36 cellular contexts compared by ENCODE assay signal in genomic region chr16:83335076-83335475, GRCh38.
"Had no signal": no experiment of that assay in that cellular context is flagged by ENCODE, and none has a peak within 500 bp of the region (broad histone marks: within the 10 kb centered on the region; RNA-seq: fewer than 3 reads in every experiment).

No MANE protein-coding gene starts in this region.

- H3K4me1 ChIP-seq: body of pancreas had no signal

- FAIRE-seq: bronchial epithelial cell, colon had no signal

- H3K4me3 Mint-ChIP-seq: activated B cell treated with CpG ODN at 0.5 μM for 24 hours; activated CD4-positive, alpha-beta memory T cell treated with anti-CD3 and anti-CD28 coated beads for 36 hours; activated CD8-positive, alpha-beta memory T cell treated with anti-CD3 and anti-CD28 coated beads, Interleukin-2, amount 10 ng/mL, durations not matched to agents 7 days and 5 days; activated CD8-positive, alpha-beta T cell treated with anti-CD3 and anti-CD28 coated beads, Interleukin-2, amount 10 ng/mL, durations not matched to agents 7 days and 5 days; activated naive CD4-positive, alpha-beta T cell treated with anti-CD3 and anti-CD28 coated beads for 36 hours; activated naive CD4-positive, alpha-beta T cell treated with anti-CD3 and anti-CD28 coated beads, Interleukin-2, amount 50 U/mL, for 24 hours; activated naive CD8-positive, alpha-beta T cell treated with anti-CD3 and anti-CD28 coated beads for 36 hours; activated naive CD8-positive, alpha-beta T cell treated with anti-CD3 and anti-CD28 coated beads, Interleukin-2, amount 50 U/mL, for 24 hours; activated T-helper 1 cell treated with anti-CD3 and anti-CD28 coated beads, Interleukin-12 subunit alpha, Interleukin-12 subunit beta, Interleukin-2, Interleukin-4 antibody, amounts not matched to agents 30 ng/mL and 10 ng/mL and 1 ng/mL, durations not matched to agents 14 hours and 24 hours and 36 hours; central memory CD8-positive, alpha-beta T cell; effector memory CD8-positive, alpha-beta T cell; T-helper 17 cell; T-helper 2 cell treated with Interferon-gamma antibody and Interleukin-4, amounts not matched to agents 5 μg/mL and 100 μg/mL, for 36 hours had no signal

- H3K9me3 ChIP-seq: body of pancreas, esophagus muscularis mucosa, gastrocnemius medialis, heart left ventricle had no signal

- H3K9me3 Mint-ChIP-seq: activated B cell treated with CpG ODN at 0.5 μM for 24 hours; activated naive CD4-positive, alpha-beta T cell treated with anti-CD3 and anti-CD28 coated beads for 36 hours; activated naive CD4-positive, alpha-beta T cell treated with anti-CD3 and anti-CD28 coated beads, Interleukin-2, amount 50 U/mL, for 24 hours; activated naive CD8-positive, alpha-beta T cell treated with anti-CD3 and anti-CD28 coated beads for 36 hours; activated naive CD8-positive, alpha-beta T cell treated with anti-CD3 and anti-CD28 coated beads, Interleukin-2, amount 50 U/mL, for 24 hours; activated T-helper 1 cell treated with anti-CD3 and anti-CD28 coated beads, Interleukin-12 subunit alpha, Interleukin-12 subunit beta, Interleukin-2, Interleukin-4 antibody, amounts not matched to agents 30 ng/mL and 10 ng/mL and 1 ng/mL, durations not matched to agents 14 hours and 24 hours and 36 hours; activated T-helper 2 cell treated with anti-CD3 and anti-CD28 coated beads, Interferon-gamma antibody, Interleukin-2, Interleukin-4, amounts not matched to agents 10 μg/mL and 5 μg/mL and 100 μg/mL, durations not matched to agents 14 hours and 24 hours and 36 hours; central memory CD8-positive, alpha-beta T cell; effector memory CD8-positive, alpha-beta T cell; T-helper 2 cell treated with Interferon-gamma antibody and Interleukin-4, amounts not matched to agents 5 μg/mL and 100 μg/mL, for 36 hours had no signal

- H3K4me1 Mint-ChIP-seq: activated B cell treated with CpG ODN at 0.5 μM for 24 hours; activated CD8-positive, alpha-beta memory T cell treated with anti-CD3 and anti-CD28 coated beads, Interleukin-2, amount 10 ng/mL, durations not matched to agents 7 days and 5 days; activated naive CD4-positive, alpha-beta T cell treated with anti-CD3 and anti-CD28 coated beads, Interleukin-2, amount 50 U/mL, for 24 hours; activated naive CD8-positive, alpha-beta T cell treated with anti-CD3 and anti-CD28 coated beads for 36 hours; activated naive CD8-positive, alpha-beta T cell treated with anti-CD3 and anti-CD28 coated beads, Interleukin-2, amount 50 U/mL, for 24 hours; central memory CD8-positive, alpha-beta T cell; T-helper 17 cell had no signal

- ATAC-seq: activated CD4-positive, CD25-positive, alpha-beta regulatory T cell treated with anti-CD3 and anti-CD28 coated beads, Interleukin-2, amount 50 U/mL, for 24 hours; activated CD8-positive, alpha-beta memory T cell treated with anti-CD3 and anti-CD28 coated beads, Interleukin-2, amount 10 ng/mL, durations not matched to agents 7 days and 5 days; activated CD8-positive, alpha-beta T cell treated with anti-CD3 and anti-CD28 coated beads, Interleukin-2, amount 10 ng/mL, durations not matched to agents 7 days and 5 days; activated naive CD8-positive, alpha-beta T cell treated with anti-CD3 and anti-CD28 coated beads, Interleukin-2, amount 50 U/mL, for 24 hours; body of pancreas; effector memory CD8-positive, alpha-beta T cell; foreskin keratinocyte; gastrocnemius medialis; heart left ventricle; T-helper 17 cell had no signal

- H3K36me3 Mint-ChIP-seq: activated CD4-positive, alpha-beta memory T cell treated with anti-CD3 and anti-CD28 coated beads for 36 hours; activated CD8-positive, alpha-beta memory T cell treated with anti-CD3 and anti-CD28 coated beads, Interleukin-2, amount 10 ng/mL, durations not matched to agents 7 days and 5 days; activated naive CD4-positive, alpha-beta T cell treated with anti-CD3 and anti-CD28 coated beads, Interleukin-2, amount 50 U/mL, for 24 hours; activated naive CD8-positive, alpha-beta T cell treated with anti-CD3 and anti-CD28 coated beads for 36 hours had no signal

- H3K27ac Mint-ChIP-seq: activated B cell treated with CpG ODN at 0.5 μM for 24 hours; activated CD4-positive, alpha-beta memory T cell treated with anti-CD3 and anti-CD28 coated beads for 36 hours; activated CD8-positive, alpha-beta memory T cell treated with anti-CD3 and anti-CD28 coated beads, Interleukin-2, amount 10 ng/mL, durations not matched to agents 7 days and 5 days; activated CD8-positive, alpha-beta T cell treated with anti-CD3 and anti-CD28 coated beads, Interleukin-2, amount 10 ng/mL, durations not matched to agents 7 days and 5 days; activated naive CD4-positive, alpha-beta T cell treated with anti-CD3 and anti-CD28 coated beads for 36 hours; activated naive CD4-positive, alpha-beta T cell treated with anti-CD3 and anti-CD28 coated beads, Interleukin-2, amount 50 U/mL, for 24 hours; activated naive CD8-positive, alpha-beta T cell treated with anti-CD3 and anti-CD28 coated beads for 36 hours; activated naive CD8-positive, alpha-beta T cell treated with anti-CD3 and anti-CD28 coated beads, Interleukin-2, amount 50 U/mL, for 24 hours; activated T-helper 1 cell treated with anti-CD3 and anti-CD28 coated beads, Interleukin-12 subunit alpha, Interleukin-12 subunit beta, Interleukin-2, Interleukin-4 antibody, amounts not matched to agents 30 ng/mL and 10 ng/mL and 1 ng/mL, durations not matched to agents 14 hours and 24 hours and 36 hours; activated T-helper 2 cell treated with anti-CD3 and anti-CD28 coated beads, Interferon-gamma antibody, Interleukin-2, Interleukin-4, amounts not matched to agents 10 μg/mL and 5 μg/mL and 100 μg/mL, durations not matched to agents 14 hours and 24 hours and 36 hours; effector memory CD8-positive, alpha-beta T cell; T-helper 17 cell; T-helper 2 cell treated with Interferon-gamma antibody and Interleukin-4, amounts not matched to agents 5 μg/mL and 100 μg/mL, for 36 hours had no signal

- H3K27me3 ChIP-seq: body of pancreas, esophagus muscularis mucosa, foreskin keratinocyte, gastrocnemius medialis, heart left ventricle had no signal

- H3K4me3 ChIP-seq: body of pancreas, esophagus muscularis mucosa, gastrocnemius medialis, heart left ventricle had no signal

- H3K27ac ChIP-seq: body of pancreas, esophagus muscularis mucosa, foreskin keratinocyte, gastrocnemius medialis, heart left ventricle, WERI-Rb-1 had no signal

- H3K36me3 ChIP-seq: esophagus muscularis mucosa, gastrocnemius medialis, heart left ventricle, WERI-Rb-1 had no signal

- H3K27me3 Mint-ChIP-seq: activated B cell treated with CpG ODN at 0.5 μM for 24 hours; activated CD8-positive, alpha-beta memory T cell treated with anti-CD3 and anti-CD28 coated beads, Interleukin-2, amount 10 ng/mL, durations not matched to agents 7 days and 5 days; activated naive CD8-positive, alpha-beta T cell treated with anti-CD3 and anti-CD28 coated beads for 36 hours had no signal

- DNase-seq: activated B cell treated with CpG ODN at 0.5 μM for 24 hours; activated CD4-positive, alpha-beta memory T cell treated with anti-CD3 and anti-CD28 coated beads for 36 hours; activated CD4-positive, alpha-beta T cell treated with anti-CD3 and anti-CD28 coated beads for 48 hours; activated CD4-positive, alpha-beta T cell treated with anti-CD3 and anti-CD28 coated beads, Interleukin-2, amount 50 U/mL, for 1 hour; activated CD8-positive, alpha-beta memory T cell treated with anti-CD3 and anti-CD28 coated beads, Interleukin-2, amount 10 ng/mL, durations not matched to agents 7 days and 5 days; activated CD8-positive, alpha-beta memory T cell treated with anti-CD3 and anti-CD28 coated beads, Interleukin-2, amount 50 U/mL, for 4 hours; activated CD8-positive, alpha-beta T cell treated with anti-CD3 and anti-CD28 coated beads, Interleukin-2, amount 10 ng/mL, durations not matched to agents 7 days and 5 days; activated effector memory CD4-positive, alpha-beta T cell treated with anti-CD3 and anti-CD28 coated beads, Interleukin-2, amount 50 U/mL, for 16 hours; activated naive CD4-positive, alpha-beta T cell treated with anti-CD3 and anti-CD28 coated beads for 36 hours; activated naive CD8-positive, alpha-beta T cell treated with anti-CD3 and anti-CD28 coated beads for 36 hours; activated naive CD8-positive, alpha-beta T cell treated with anti-CD3 and anti-CD28 coated beads, Interleukin-2, amount 50 U/mL, for 24 hours; activated T-cell treated with anti-CD3 and anti-CD28 coated beads, Interleukin-2, amount 50 U/mL, for 1 hour; activated T-cell treated with anti-CD3 and anti-CD28 coated beads, Interleukin-2, amount 50 U/mL, for 48 hours; body of pancreas; cortex of kidney; dermis blood vessel endothelial cell; effector CD4-positive, alpha-beta T cell; effector memory CD8-positive, alpha-beta T cell; erythroblast; foreskin keratinocyte; gastrocnemius medialis; glutamatergic neuron; heart left ventricle; hypothalamus; T-helper 17 cell; T1000; WERI-Rb-1 had no signal
